In genomic region chr1:29230553-29231378, GRCh38 we compare ENCODE assay signal across 8 cellular contexts. TPM values are rescaled to one million over a fixed set of nuclear protein-coding genes. Genes with fewer than 3 reads are reported as not detected.
DNase-seq lines count a peak whose midpoint lies in the region; ATAC-seq and TF ChIP-seq lines count a peak whose summit lies in the region.

A gene with protein sequence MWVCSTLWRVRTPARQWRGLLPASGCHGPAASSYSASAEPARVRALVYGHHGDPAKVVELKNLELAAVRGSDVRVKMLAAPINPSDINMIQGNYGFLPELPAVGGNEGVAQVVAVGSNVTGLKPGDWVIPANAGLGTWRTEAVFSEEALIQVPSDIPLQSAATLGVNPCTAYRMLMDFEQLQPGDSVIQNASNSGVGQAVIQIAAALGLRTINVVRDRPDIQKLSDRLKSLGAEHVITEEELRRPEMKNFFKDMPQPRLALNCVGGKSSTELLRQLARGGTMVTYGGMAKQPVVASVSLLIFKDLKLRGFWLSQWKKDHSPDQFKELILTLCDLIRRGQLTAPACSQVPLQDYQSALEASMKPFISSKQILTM (minus strand): TSS chr1:29230934. CDS start chr1:29230906, 28 bp downstream.

- H3K27ac ChIP-seq in SJCRH30, result peak within 1 kb of the TSS; percentile 50
- peak within 1 kb of the TSS; percentile 68 for H3K27ac ChIP-seq in foreskin keratinocyte
- peak within 1 kb of the TSS; percentile 75 for H3K27ac ChIP-seq in subcutaneous abdominal adipose tissue (ENCODE audit: low read depth, low read length)

- no peaks in the 10 kb centered on the region for H3K9me3 ChIP-seq in Loucy (ENCODE audit: insufficient read depth, low read depth, low read length)
- no peaks in the 10 kb centered on the region for H3K9me3 ChIP-seq in SJCRH30 (replicated peaks)
- no peaks in the 10 kb centered on the region for H3K9me3 ChIP-seq in neuron (ENCODE audit: low read length)
- H3K9me3 ChIP-seq in subcutaneous abdominal adipose tissue (ENCODE audit: control insufficient read depth in 5 of 5, low read length in 5 of 5), result no peaks in the 10 kb centered on the region

- ATAC-seq in foreskin keratinocyte, result peak; percentile 91

- no peaks in the 10 kb centered on the region for H3K9me2 ChIP-seq in Loucy (replicated peaks; ENCODE audit: low read depth, low read length)

- in situ Hi-C loops in G401 (cut with HindIII; ENCODE audit: low sequenced_read_pairs), result loop anchor here (25.0 kb wide), 1 partner anchor 157 kb away; no protein-coding TSS in a partner anchor

- H3K36me3 ChIP-seq in Loucy (ENCODE audit: insufficient read depth, low read length) (no peaks in the 10 kb centered on the region), SJCRH30 (no peaks in the 10 kb centered on the region), neuron (ENCODE audit: insufficient read depth, low read length) (no peaks in the 10 kb centered on the region), subcutaneous abdominal adipose tissue (ENCODE audit: control insufficient read depth in 5 of 5, insufficient read depth in 5 of 5, low read length in 5 of 5) (no peaks in the 10 kb centered on the region)

- H3K4me2 ChIP-seq in Loucy (ENCODE audit: low read depth, low read length, poor library complexity, severe bottlenecking), result peak within 1 kb of the TSS; percentile 67

- peak within 1 kb of the TSS; percentile 80 for H3K9ac ChIP-seq in Loucy (ENCODE audit: low read depth, low read length, poor library complexity, severe bottlenecking)
- peak within 1 kb of the TSS; percentile 85 to 92 (median 89) for H3K9ac ChIP-seq in subcutaneous abdominal adipose tissue (ENCODE audit: low read length in 5 of 5)

- peak within 1 kb of the TSS; percentile 81 for H3K4me3 ChIP-seq in Loucy (ENCODE audit: low read length, poor library complexity, severe bottlenecking)
- H3K4me3 ChIP-seq in SJCRH30, result peak within 1 kb of the TSS; percentile 88
- peak within 1 kb of the TSS; percentile 65 for H3K4me3 ChIP-seq in neuron (ENCODE audit: low read length)
- peak within 1 kb of the TSS; percentile 68 to 89 (median 84) for H3K4me3 ChIP-seq in subcutaneous abdominal adipose tissue (ENCODE audit: low read depth in 1 of 5, low read length in 5 of 5)

- H3K79me2 ChIP-seq in Loucy (ENCODE audit: insufficient read depth, low read length), result peaks cover 9% of the 10 kb centered on the region

- H2AFZ ChIP-seq in Loucy (ENCODE audit: low read length) (peak within 1 kb of the TSS; percentile 93), neuron (ENCODE audit: low read depth, low read length) (peak within 1 kb of the TSS; percentile 76)

- H3K27me3 ChIP-seq in Loucy (ENCODE audit: insufficient read depth, low read length, poor library complexity, severe bottlenecking) (no peaks in the 10 kb centered on the region), SJCRH30 (no peaks in the 10 kb centered on the region), foreskin keratinocyte (no peaks in the 10 kb centered on the region), neuron (ENCODE audit: insufficient read depth, low read length) (peaks cover 6% of the 10 kb centered on the region), subcutaneous abdominal adipose tissue (ENCODE audit: control insufficient read depth in 5 of 5, insufficient read depth in 4 of 5, low read length in 5 of 5) (no peaks in the 10 kb centered on the region)

- H4K20me1 ChIP-seq in Loucy (ENCODE audit: insufficient read depth, low read length, poor library complexity, severe bottlenecking), result no peaks in the 10 kb centered on the region

- H3F3A ChIP-seq in Loucy (ENCODE audit: low read depth), result no peaks in the 10 kb centered on the region

- H3K4me1 ChIP-seq in Loucy (ENCODE audit: insufficient read depth, low read length, poor library complexity, severe bottlenecking) (peaks cover 8% of the 10 kb centered on the region), SJCRH30 (peaks cover 10% of the 10 kb centered on the region), foreskin keratinocyte (no peaks in the 10 kb centered on the region), neuron (ENCODE audit: insufficient read depth, low read length) (peaks cover 4% of the 10 kb centered on the region), subcutaneous abdominal adipose tissue (ENCODE audit: control insufficient read depth in 5 of 5, insufficient read depth in 5 of 5, low read length in 5 of 5) (peaks cover 0 to 36% (median 32%) of the 10 kb centered on the region in 5 donors)

- DNase-seq in G401 (ENCODE audit: low spot score), result peak; percentile 87
- peak; percentile 85 for DNase-seq in H4 (ENCODE audit: low spot score)
- DNase-seq in SJCRH30, result peak; percentile 96 to 97
- DNase-seq in activated gamma-delta T cell treated with anti-CD3 and anti-CD28 coated beads, Interleukin-2, amount 50 U/mL, for 16 hours (ENCODE audit: low read depth), result peak; percentile 94
- peak in 1 of 2 donors; percentile 75 for DNase-seq in foreskin keratinocyte

- peak; percentile 42 for TF ChIP-seq CTCF in Loucy (conservative IDR thresholded peaks at IDR 0.05; ENCODE audit: low read length)
- peak; percentile 49 for TF ChIP-seq CTCF in foreskin keratinocyte (conservative IDR thresholded peaks at IDR 0.05)

RNA-seq across cellular contexts. Expression of the gene that starts here (rescaled TPM):
- total RNA-seq in G401 (2014; rRNA removed; shearing (Covaris generic)), result 34.2 and 41.0 TPM in 2 replicates
- 29.0 and 32.3 TPM in 2 replicates for total RNA-seq in H4 (2014; rRNA removed; shearing (Covaris generic))
- 18.9 and 25.4 TPM in 2 replicates for total RNA-seq in SJCRH30 (2014; rRNA removed; shearing (Covaris generic))
- total RNA-seq in foreskin keratinocyte, result 30.5 and 35.7 TPM in 2 replicates
- 31.7 and 33.6 TPM in 2 replicates for polyA plus RNA-seq in foreskin keratinocyte
